8 cellular contexts compared by ENCODE assay signal in the genomic region with DNA sequence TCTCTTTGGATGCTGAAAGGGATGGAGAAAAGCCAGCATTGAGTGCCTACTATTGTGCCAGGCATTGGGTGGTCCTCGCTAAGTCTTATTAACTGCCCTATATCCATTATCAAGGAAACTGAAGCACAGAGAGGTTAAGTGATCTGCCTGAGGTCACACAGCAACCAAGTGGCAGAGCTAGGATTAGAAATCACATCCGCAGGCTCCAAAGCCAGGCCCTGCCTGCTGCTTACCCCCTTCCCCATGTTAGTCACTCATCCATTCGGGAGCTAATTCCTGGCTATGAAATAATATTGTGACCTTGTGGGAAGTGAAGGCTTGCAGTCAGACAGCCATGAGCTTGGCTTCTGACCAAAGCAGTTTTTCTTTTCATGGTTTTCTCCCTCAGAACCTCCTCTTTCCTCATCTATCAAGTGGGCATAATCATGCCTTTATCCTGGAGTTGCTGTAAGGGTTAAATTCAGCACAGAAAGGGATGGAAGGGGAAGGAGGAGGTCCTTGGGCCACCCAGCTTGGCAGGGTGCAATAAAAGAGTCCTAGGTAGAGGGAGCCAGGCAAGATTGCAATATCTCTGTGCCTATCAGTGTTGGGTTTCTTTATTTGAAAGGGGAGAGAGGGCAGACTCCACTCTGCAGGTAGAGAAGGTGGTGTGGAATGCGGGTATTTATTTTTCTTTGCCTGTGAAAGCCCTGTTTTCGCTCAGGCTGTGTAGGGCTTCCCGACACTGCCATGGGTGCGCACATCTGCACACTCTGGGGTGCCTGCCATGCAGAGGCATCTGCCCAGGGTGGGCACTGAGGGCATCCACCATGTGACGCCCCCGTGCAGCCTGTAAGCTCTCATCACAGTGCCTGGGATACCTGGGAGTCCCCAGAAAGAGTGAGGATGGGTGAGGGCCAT. TPM values are rescaled to one million over a fixed set of nuclear protein-coding genes. Genes with fewer than 3 reads are reported as not detected.
A peak's percentile ranks its signal among the peaks of the same experiment; 100 is the strongest.
DNase-seq lines count a peak whose midpoint lies in the region; ATAC-seq and TF ChIP-seq lines count a peak whose summit lies in the region.

No MANE protein-coding gene starts in this region.

- peaks cover 16% of the 10 kb centered on the region for H3F3A ChIP-seq in Loucy (ENCODE audit: low read depth)

- H3K27ac ChIP-seq in mammary epithelial cell (ENCODE audit: insufficient read depth, low read depth, low read length): peak overlapping the region; percentile 84

- H3K27me3 ChIP-seq in Loucy (ENCODE audit: insufficient read depth, low read length, poor library complexity, severe bottlenecking): no peaks in the 10 kb centered on the region
- H3K27me3 ChIP-seq in mammary epithelial cell (ENCODE audit: insufficient read depth, low read length): no peaks in the 10 kb centered on the region

- no peak for TF ChIP-seq CTCF in CD14-positive monocyte (IDR thresholded peaks at IDR 0.05)
- no peak; the same call in 1 of the 2 replicates for TF ChIP-seq CTCF in Loucy (conservative IDR thresholded peaks at IDR 0.05; ENCODE audit: low read length)
- TF ChIP-seq CTCF in mammary epithelial cell (conservative IDR thresholded peaks at IDR 0.05 in 1 of 2, IDR thresholded peaks at IDR 0.05 in 1 of 2; ENCODE audit: extremely low read depth in 1 of 2, insufficient read depth in 1 of 2, low read depth in 1 of 2, low read length in 2 of 2): peak in 1 of 2 donors; percentile 12

- H3K4me1 ChIP-seq in Loucy (ENCODE audit: insufficient read depth, low read length, poor library complexity, severe bottlenecking): peaks cover 64% of the 10 kb centered on the region
- peaks cover 69% of the 10 kb centered on the region for H3K4me1 ChIP-seq in mammary epithelial cell (ENCODE audit: insufficient read depth, low read length)

- H3K9me3 ChIP-seq in Loucy (ENCODE audit: insufficient read depth, low read depth, low read length): no peaks in the 10 kb centered on the region
- H3K9me3 ChIP-seq in mammary epithelial cell (replicated peaks; ENCODE audit: insufficient read depth, low read length): no peaks in the 10 kb centered on the region

- no TSS peak for BruUV-seq in mammary epithelial cell (replicated peaks; lab: Mats Ljungman, UMichigan)

- peak overlapping the region; percentile 94 for H3K4me2 ChIP-seq in Loucy (ENCODE audit: low read depth, low read length, poor library complexity, severe bottlenecking)
- peak overlapping the region; percentile 99 for H3K4me2 ChIP-seq in mammary epithelial cell (ENCODE audit: insufficient read depth, low read depth, low read length)

- no peaks in the 10 kb centered on the region for H3K36me3 ChIP-seq in Loucy (ENCODE audit: insufficient read depth, low read length)
- H3K36me3 ChIP-seq in mammary epithelial cell (ENCODE audit: insufficient read depth, low read length): no peaks in the 10 kb centered on the region

- H3K36me3 Mint-ChIP-seq in CD14-positive monocyte: peaks cover 0 to 4% of the 10 kb centered on the region in 2 donors
- H3K36me3 Mint-ChIP-seq in natural killer cell treated with Interleukin-12 subunit alpha and Interleukin-12 subunit beta and Interleukin-15 and Interleukin-18, amount 100 ng/mL, for 72 hours: no peaks in the 10 kb centered on the region

- H3K4me3 ChIP-seq in Loucy (ENCODE audit: low read length, poor library complexity, severe bottlenecking) (peak overlapping the region; percentile 37), mammary epithelial cell (replicated peaks in 1 of 3; ENCODE audit: insufficient read depth in 1 of 3, low read depth in 2 of 3, low read length in 3 of 3) (no peak overlapping the region)

- H4K20me1 ChIP-seq in Loucy (ENCODE audit: insufficient read depth, low read length, poor library complexity, severe bottlenecking) (peaks cover 77% of the 10 kb centered on the region), mammary epithelial cell (ENCODE audit: insufficient read depth, low read length) (no peaks in the 10 kb centered on the region)

- H3K79me2 ChIP-seq in Loucy (ENCODE audit: insufficient read depth, low read length) (peaks cover 96% of the 10 kb centered on the region), mammary epithelial cell (ENCODE audit: insufficient read depth, low read length) (peaks cover 91% of the 10 kb centered on the region)

- CTCF ChIA-PET in mammary epithelial cell (lab: Charles Lee; ENCODE audit: low non-redundant PET): no interaction called here

- WGBS in mammary epithelial cell (ENCODE audit: low coverage, missing lambda C conversion rate): 47% methylated on average over 9 of the region's 9 CpGs

- peak overlapping the region in 6 of 7 donors; percentile 18 to 97 (median 80) for H3K27ac Mint-ChIP-seq in CD14-positive monocyte
- H3K27ac Mint-ChIP-seq in natural killer cell treated with Interleukin-12 subunit alpha and Interleukin-12 subunit beta and Interleukin-15 and Interleukin-18, amount 100 ng/mL, for 72 hours: peak overlapping the region; percentile 92 to 98

- H3K4me1 Mint-ChIP-seq in CD14-positive monocyte: peaks cover 57% of the 10 kb centered on the region
- H3K4me1 Mint-ChIP-seq in natural killer cell treated with Interleukin-12 subunit alpha and Interleukin-12 subunit beta and Interleukin-15 and Interleukin-18, amount 100 ng/mL, for 72 hours (ENCODE audit: low read depth in 2 of 2): peaks cover 33 to 40% of the 10 kb centered on the region in 2 donors

- intact Hi-C loops in CD14-positive monocyte (cut with micrococcal nuclease): loop anchor here in 1 of 2 donors (10.0 kb wide), 1 partner anchor 342 kb away; a partner anchor contains a TSS
- intact Hi-C loops in mammary epithelial cell (cut with micrococcal nuclease): loop anchor here (2.0 to 5.0 kb wide), 2 partner anchors 36 to 145 kb away; a partner anchor contains a TSS

- peaks cover 0 to 4% (median 3%) of the 10 kb centered on the region in 3 donors for H3K27me3 Mint-ChIP-seq in CD14-positive monocyte (ENCODE audit: low read depth in 3 of 3)
- no peaks in the 10 kb centered on the region for H3K27me3 Mint-ChIP-seq in natural killer cell treated with Interleukin-12 subunit alpha and Interleukin-12 subunit beta and Interleukin-15 and Interleukin-18, amount 100 ng/mL, for 72 hours

- H2AFZ ChIP-seq in Loucy (ENCODE audit: low read length): no peak overlapping the region
- no peak overlapping the region for H2AFZ ChIP-seq in mammary epithelial cell (ENCODE audit: low read depth, low read length)

- no peak overlapping the region for H3K4me3 Mint-ChIP-seq in CD14-positive monocyte
- H3K4me3 Mint-ChIP-seq in natural killer cell treated with Interleukin-12 subunit alpha and Interleukin-12 subunit beta and Interleukin-15 and Interleukin-18, amount 100 ng/mL, for 72 hours: peak overlapping the region; percentile 70

- in situ Hi-C loops in mammary epithelial cell (cut with MboI; ENCODE audit: low sequenced_read_pairs in 2 of 2): loop anchor here in 1 of 2 donors (25.0 kb wide), 2 partner anchors 120 to 345 kb away; a partner anchor contains a TSS

- no peaks in the 10 kb centered on the region for H3K9me2 ChIP-seq in Loucy (replicated peaks; ENCODE audit: low read depth, low read length)

- no peak for ATAC-seq in natural killer cell treated with Interleukin-12 subunit alpha and Interleukin-12 subunit beta and Interleukin-15 and Interleukin-18, amount 100 ng/mL, for 72 hours
- ATAC-seq in HG03571 (IDR thresholded peaks at IDR 0.05; ENCODE audit: unreplicated experiment): no peak
- ATAC-seq in HG03439 (IDR thresholded peaks at IDR 0.05; ENCODE audit: unreplicated experiment): no peak

- dilution Hi-C loops in mammary epithelial cell (cut with HindIII; ENCODE audit: low sequenced_read_pairs): loop anchor here (5.0 kb wide), 1 partner anchor 75 kb away; no protein-coding TSS in a partner anchor

- DNase-seq in CD14-positive monocyte (ENCODE audit: low spot score) (no peak), mammary epithelial cell (no peak), amygdala (lab: John Stamatoyannopoulos, UW) (no peak), NCI-H146 (lab: John Stamatoyannopoulos, UW) (no peak)
- DNase-seq in natural killer cell treated with Interleukin-12 subunit alpha and Interleukin-12 subunit beta and Interleukin-15 and Interleukin-18, amount 100 ng/mL, for 72 hours (ENCODE audit: low spot score): no peak

- no peaks in the 10 kb centered on the region for H3K9me3 Mint-ChIP-seq in CD14-positive monocyte
- no peaks in the 10 kb centered on the region for H3K9me3 Mint-ChIP-seq in natural killer cell treated with Interleukin-12 subunit alpha and Interleukin-12 subunit beta and Interleukin-15 and Interleukin-18, amount 100 ng/mL, for 72 hours

- H3K9ac ChIP-seq in Loucy (ENCODE audit: low read depth, low read length, poor library complexity, severe bottlenecking) (peak overlapping the region; percentile 80), mammary epithelial cell (ENCODE audit: insufficient read depth, low read length) (peak overlapping the region; percentile 67)

RNA-seq across cellular contexts. Expression of a gene that starts 11.3 kb away (rescaled TPM):
- polyA plus RNA-seq in CD14-positive monocyte: 1 to 10 TPM in 1 of 2 donors, under 1 TPM in 1; 0.89 to 1.5 TPM
- total RNA-seq in mammary epithelial cell: 10 to 100 TPM; 23.8 to 41.9 TPM
- polyA plus RNA-seq in mammary epithelial cell: 4.9 TPM
- polyA minus RNA-seq in mammary epithelial cell: 8.5 TPM
- 10 to 100 TPM; 15.8 to 31.0 TPM for total RNA-seq in natural killer cell treated with Interleukin-12 subunit alpha and Interleukin-12 subunit beta and Interleukin-15 and Interleukin-18, amount 100 ng/mL, for 72 hours
